In the genomic region with DNA sequence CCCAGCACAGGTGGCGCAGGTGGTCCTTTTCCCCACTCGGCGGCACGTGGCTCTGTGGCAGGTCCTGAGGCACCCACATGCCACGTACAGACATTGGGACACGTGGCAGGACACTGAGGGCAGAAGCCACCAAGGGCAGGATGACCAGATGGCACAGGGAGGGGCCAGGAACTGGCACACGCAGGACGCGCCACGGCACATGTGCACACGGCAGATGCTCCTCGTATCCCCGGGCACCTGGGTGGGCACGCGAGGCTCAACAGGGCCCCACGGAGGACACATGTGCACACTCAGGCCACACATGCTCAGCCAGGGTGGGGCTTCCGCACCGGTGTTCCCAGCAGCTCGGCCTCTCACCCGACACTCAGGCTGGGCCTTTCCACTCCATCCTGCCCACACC, we compare ENCODE assay signal across 31 cellular contexts.
"Had no signal": no experiment of that assay in that cellular context is flagged by ENCODE, and none has a peak within 500 bp of the region (broad histone marks: within the 10 kb centered on the region; RNA-seq: fewer than 3 reads in every experiment).

No MANE protein-coding gene starts in this region.

- H3K36me3 ChIP-seq: neural progenitor cell, neutrophil, ovary, transverse colon, upper lobe of right lung, uterus had no signal

- ATAC-seq: naive thymus-derived CD8-positive, alpha-beta T cell; natural killer cell treated with Interleukin-12 subunit alpha and Interleukin-12 subunit beta and Interleukin-15 and Interleukin-18, amount 100 ng/mL, for 72 hours; psoas muscle; sciatic nerve; stimulated activated memory B cell treated with anti-CD40 and anti-IgM and Interleukin-4, amounts not matched to agents 10 μg/mL and 1 μg/mL and 100 μg/mL, for 72 hours; stimulated activated naive CD8-positive, alpha-beta T cell treated with anti-CD3 and anti-CD28 coated beads, Interleukin-15, amount 100 ng/mL, for 72 hours; stimulated activated naive CD8-positive, alpha-beta T cell treated with anti-CD3 and anti-CD28 coated beads, Interleukin-15, Interleukin-2, amounts not matched to agents 100 U/mL and 50 U/mL, for 24 hours; upper lobe of right lung had no signal

- H3K9ac ChIP-seq: neural progenitor cell, parathyroid adenoma had no signal

- H3K27ac ChIP-seq: neural progenitor cell, neutrophil, ovary, parathyroid adenoma, psoas muscle, skin epidermis, spleen, suprapubic skin, testis, tibial artery, transverse colon, upper lobe of right lung, uterus had no signal

- H3K27me3 ChIP-seq: neutrophil, ovary, spleen, suprapubic skin, testis, tibial artery, transverse colon, upper lobe of right lung, uterus had no signal

- H3K4me1 ChIP-seq: parathyroid adenoma, psoas muscle, suprapubic skin, testis, tibial artery, transverse colon, upper lobe of right lung, uterus had no signal

- H3K4me3 ChIP-seq: neural progenitor cell, ovary, psoas muscle, skin epidermis, smooth muscle cell, spleen, suprapubic skin, testis, tibial artery, transverse colon, upper lobe of right lung, uterus had no signal

- DNase-seq: naive B cell; naive thymus-derived CD8-positive, alpha-beta T cell; nephron progenitor cell; nucleus accumbens; ovary; posterior cingulate gyrus; psoas muscle; right cardiac atrium; spleen; stimulated activated CD4-positive, alpha-beta T cell treated with anti-CD3 and anti-CD28 coated beads, Interleukin-12 subunit alpha, Interleukin-12 subunit beta, amount 100 ng/mL, for 4 hours; stimulated activated CD4-positive, alpha-beta T cell treated with anti-CD3 and anti-CD28 coated beads, Interleukin-1b, Interleukin-23, amount 100 ng/mL, for 48 hours; stimulated activated CD4-positive, alpha-beta T cell treated with anti-CD3 and anti-CD28 coated beads, Interleukin-4, amount 100 ng/mL, for 1 hour; stimulated activated CD4-positive, alpha-beta T cell treated with anti-CD3 and anti-CD28 coated beads, Interleukin-4, amount 100 ng/mL, for 4 hours; stimulated activated CD8-positive, alpha-beta memory T cell treated with anti-CD3 and anti-CD28 coated beads, Interleukin-4, amount 100 ng/mL, for 48 hours; stimulated activated naive CD4-positive, alpha-beta T cell; stimulated activated naive CD8-positive, alpha-beta T cell treated with anti-CD3 and anti-CD28 coated beads, Interleukin-15, amount 100 ng/mL, for 72 hours; stimulated activated naive CD8-positive, alpha-beta T cell treated with anti-CD3 and anti-CD28 coated beads, Interleukin-15, Interleukin-2, amounts not matched to agents 100 U/mL and 50 U/mL, for 24 hours; testis; tibial artery; transverse colon; upper lobe of right lung; uterus had no signal

- H3K4me2 ChIP-seq: neural progenitor cell, smooth muscle cell had no signal

- H2AFZ ChIP-seq: neural progenitor cell, parathyroid adenoma had no signal

- H3K9me3 ChIP-seq: neutrophil, ovary, psoas muscle, spleen, suprapubic skin, testis, tibial artery, transverse colon, upper lobe of right lung, uterus had no signal
